20 cellular contexts compared by ENCODE assay signal in genomic region chr12:129009833-129010232, GRCh38.
"Had no signal": no experiment of that assay in that cellular context is flagged by ENCODE, and none has a peak within 500 bp of the region (broad histone marks: within the 10 kb centered on the region; RNA-seq: fewer than 3 reads in every experiment).

No MANE protein-coding gene starts in this region.

- ATAC-seq: K562, Panc1, PC-3 had no signal

- H3K27ac ChIP-seq: HL-60, KMS-11, RWPE1 had no signal

- H3K9me3 ChIP-seq: SK-N-SH had no signal

- H3K4me3 ChIP-seq: K562 had no signal

- FAIRE-seq: HTR-8/SVneo, K562 had no signal

- DNase-seq: Kasumi-1, MM.1S, NCI-H1092 treated with DMSO at 0.1 percent for 48 hours, NCI-H1436, NCI-H187, NCI-H2081, NCI-H2107, NCI-H2227 treated with DMSO at 0.1 percent for 48 hours, NCI-H524, NCI-H526 treated with DMSO at 0.1 percent for 48 hours, NCI-H774, PC-3, SHP77, SK-N-SH had no signal
